In the genomic region with DNA sequence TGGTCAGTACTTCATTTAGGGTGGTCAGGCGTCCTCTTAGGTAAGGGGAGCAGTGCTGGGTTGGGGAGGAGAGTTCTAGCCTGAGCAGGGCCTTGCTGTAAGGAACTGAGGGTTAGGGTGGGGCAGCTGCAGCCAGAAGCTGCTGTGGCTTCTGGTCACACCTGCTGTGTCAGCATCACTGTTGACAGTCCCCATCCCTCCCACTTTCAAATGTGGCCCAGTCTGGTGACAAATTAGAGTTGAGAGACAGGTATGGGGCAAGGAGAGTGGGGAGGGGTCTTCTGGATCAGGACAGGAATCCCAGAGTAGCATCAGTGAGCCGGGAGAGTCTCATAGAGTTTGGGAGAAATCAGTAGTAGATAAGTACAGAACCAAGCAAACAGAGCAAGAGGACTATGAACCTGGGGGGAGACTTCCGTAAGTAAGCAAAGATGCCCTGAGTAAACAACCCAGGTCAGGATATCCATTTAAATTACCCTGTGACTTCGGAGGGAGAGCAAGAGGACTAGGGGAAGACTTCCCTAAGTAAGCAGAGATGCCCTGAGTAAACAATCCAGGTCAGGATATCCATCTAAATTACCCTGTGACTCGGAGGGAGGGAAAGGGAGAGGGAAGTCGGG, we compare ENCODE assay signal across 1 cellular context.
TF ChIP-seq lines count a peak whose summit lies in the region.

No MANE protein-coding gene starts in this region.

TF ChIP-seq in H1, 55 proteins besides CTCF, POLR2A, EP300 and RAD21 (continued from another document):
- TF ChIP-seq, protein P1, sequence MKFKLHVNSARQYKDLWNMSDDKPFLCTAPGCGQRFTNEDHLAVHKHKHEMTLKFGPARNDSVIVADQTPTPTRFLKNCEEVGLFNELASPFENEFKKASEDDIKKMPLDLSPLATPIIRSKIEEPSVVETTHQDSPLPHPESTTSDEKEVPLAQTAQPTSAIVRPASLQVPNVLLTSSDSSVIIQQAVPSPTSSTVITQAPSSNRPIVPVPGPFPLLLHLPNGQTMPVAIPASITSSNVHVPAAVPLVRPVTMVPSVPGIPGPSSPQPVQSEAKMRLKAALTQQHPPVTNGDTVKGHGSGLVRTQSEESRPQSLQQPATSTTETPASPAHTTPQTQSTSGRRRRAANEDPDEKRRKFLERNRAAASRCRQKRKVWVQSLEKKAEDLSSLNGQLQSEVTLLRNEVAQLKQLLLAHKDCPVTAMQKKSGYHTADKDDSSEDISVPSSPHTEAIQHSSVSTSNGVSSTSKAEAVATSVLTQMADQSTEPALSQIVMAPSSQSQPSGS (IDR thresholded peaks at IDR 0.05; ENCODE audit: low read length), result no peak
- no peak for TF ChIP-seq TBP (IDR thresholded peaks at IDR 0.05; ENCODE audit: low read depth, low read length)
- TF ChIP-seq RFX5 (IDR thresholded peaks at IDR 0.05; ENCODE audit: borderline replicate concordance, low read depth, low read length), result no peak
